Comparison of ENCODE assay signal across 11 cellular contexts in genomic region chr19:640156-640548, GRCh38. TPM values are rescaled to one million over a fixed set of nuclear protein-coding genes. Genes with fewer than 3 reads are reported as not detected.
A peak's percentile ranks its signal among the peaks of the same experiment; 100 is the strongest.
DNase-seq lines count a peak whose midpoint lies in the region; ATAC-seq, FAIRE-seq and TF ChIP-seq lines count a peak whose summit lies in the region.
"Had no signal": no experiment of that assay in that cellular context is flagged by ENCODE, and none has a peak within 500 bp of the region (broad histone marks: within the 10 kb centered on the region; RNA-seq: fewer than 3 reads in every experiment).

No MANE protein-coding gene starts in this region.

- no peaks in the 10 kb centered on the region for H3K9me3 Mint-ChIP-seq in stimulated activated naive B cell treated with anti-CD40 and anti-IgM and Interleukin-4, amounts not matched to agents 10 μg/mL and 1 μg/mL and 100 μg/mL, for 72 hours
- H3K9me3 Mint-ChIP-seq: activated CD4-positive, alpha-beta memory T cell treated with anti-CD3 and anti-CD28 coated beads for 36 hours had no signal

- H3K9me3 ChIP-seq in Peyer's patch: no peaks in the 10 kb centered on the region
- no peaks in the 10 kb centered on the region for H3K9me3 ChIP-seq in right cardiac atrium (ENCODE audit: control insufficient read depth, low read length)

- H3K4me3 ChIP-seq in Peyer's patch (peak overlapping the region; percentile 40 to 64 (median 56)), right cardiac atrium (ENCODE audit: low read length) (peak overlapping the region; percentile 28)

- TF ChIP-seq POLR2A in Peyer's patch (IDR thresholded peaks at IDR 0.05): no peak

- H3K4me1 ChIP-seq in Peyer's patch (peaks cover 0 to 21% (median 5%) of the 10 kb centered on the region in 4 donors), right cardiac atrium (ENCODE audit: control insufficient read depth, insufficient read depth, low read length) (peaks cover 3% of the 10 kb centered on the region)

- FAIRE-seq in D721Med (lab: Jason Lieb, UNC): no peak

- no peak for TF ChIP-seq CTCF in Peyer's patch (IDR thresholded peaks at IDR 0.05)
- TF ChIP-seq CTCF in D721Med (IDR thresholded peaks at IDR 0.05; ENCODE audit: insufficient read depth, missing control alignments): no peak

- DNase-seq in Peyer's patch (no peak), right cardiac atrium (peak in 1 of 3 donors; percentile 66), D721Med (ENCODE audit: insufficient read length, low spot score) (no peak), sciatic nerve (ENCODE audit: low spot score) (no peak), ecto neural progenitor cell (ENCODE audit: low spot score) (no peak)
- no peak for DNase-seq in stimulated activated naive B cell treated with anti-CD40 and anti-IgM and Interleukin-4, amounts not matched to agents 10 μg/mL and 1 μg/mL and 100 μg/mL, for 72 hours
- DNase-seq in activated CD8-positive, alpha-beta memory T cell treated with anti-CD3 and anti-CD28 coated beads, Interleukin-2, amount 50 U/mL, for 4 hours: no peak

- H3K4me1 Mint-ChIP-seq in stimulated activated naive B cell treated with anti-CD40 and anti-IgM and Interleukin-4, amounts not matched to agents 10 μg/mL and 1 μg/mL and 100 μg/mL, for 72 hours: peaks cover 13 to 24% of the 10 kb centered on the region in 2 donors

- H3K36me3 ChIP-seq in Peyer's patch: peaks cover 0 to 6% (median 0%) of the 10 kb centered on the region in 3 donors

- H3K36me3 Mint-ChIP-seq in stimulated activated naive B cell treated with anti-CD40 and anti-IgM and Interleukin-4, amounts not matched to agents 10 μg/mL and 1 μg/mL and 100 μg/mL, for 72 hours: peaks cover 12 to 21% of the 10 kb centered on the region in 2 donors
- H3K36me3 Mint-ChIP-seq: activated CD4-positive, alpha-beta memory T cell treated with anti-CD3 and anti-CD28 coated beads for 36 hours had no signal

- no peaks in the 10 kb centered on the region for H3K27me3 Mint-ChIP-seq in stimulated activated naive B cell treated with anti-CD40 and anti-IgM and Interleukin-4, amounts not matched to agents 10 μg/mL and 1 μg/mL and 100 μg/mL, for 72 hours
- H3K27me3 Mint-ChIP-seq: activated CD4-positive, alpha-beta memory T cell treated with anti-CD3 and anti-CD28 coated beads for 36 hours had no signal

- H3K27ac Mint-ChIP-seq in stimulated activated naive B cell treated with anti-CD40 and anti-IgM and Interleukin-4, amounts not matched to agents 10 μg/mL and 1 μg/mL and 100 μg/mL, for 72 hours: peak overlapping the region; percentile 10
- H3K27ac Mint-ChIP-seq: activated CD4-positive, alpha-beta memory T cell treated with anti-CD3 and anti-CD28 coated beads for 36 hours had no signal

- H3K27ac ChIP-seq in Peyer's patch (peak overlapping the region in 1 of 4 donors; percentile 52), right cardiac atrium (ENCODE audit: low read length) (no peak overlapping the region)

- peak overlapping the region in 1 of 2 donors; percentile 61 for H3K4me3 Mint-ChIP-seq in stimulated activated naive B cell treated with anti-CD40 and anti-IgM and Interleukin-4, amounts not matched to agents 10 μg/mL and 1 μg/mL and 100 μg/mL, for 72 hours

- ATAC-seq in GM19025 (IDR thresholded peaks at IDR 0.05; ENCODE audit: low read depth, unreplicated experiment) (peak; percentile 9), right cardiac atrium (no peak), sciatic nerve (no peak)
- ATAC-seq in stimulated activated naive B cell treated with anti-CD40 and anti-IgM and Interleukin-4, amounts not matched to agents 10 μg/mL and 1 μg/mL and 100 μg/mL, for 72 hours (replicated peaks): peak in 1 of 2 donors; percentile 0

- no peaks in the 10 kb centered on the region for H3K27me3 ChIP-seq in Peyer's patch
- H3K27me3 ChIP-seq in right cardiac atrium (ENCODE audit: control insufficient read depth, insufficient read depth): no peaks in the 10 kb centered on the region

- intact Hi-C loops in right cardiac atrium (cut with DNase I): no loop called here
- intact Hi-C loops in sciatic nerve (cut with DNase I): no loop called here

- 52% methylated on average over 25 of the region's 25 CpGs for WGBS in right cardiac atrium

RNA-seq across cellular contexts. Expression of gene FGF22, which starts 0.5 kb away (rescaled TPM):
- total RNA-seq in Peyer's patch (not detected), right cardiac atrium (under 1 TPM in 3 of 4 donors, not detected in 1; 0.15 to 0.34 (median 0.17) TPM), sciatic nerve (3.2 TPM)
- polyA plus RNA-seq in right cardiac atrium: 0.23 TPM
- total RNA-seq: Daoy, LHCN-M2 had no signal

RNA-seq across cellular contexts. Expression of gene POLRMT, which starts 6.8 kb away (rescaled TPM):
- 100 to 1,000 TPM in 1 of 4 donors, 10 to 100 TPM in 3; 33.8 to 119 (median 70.5) TPM for total RNA-seq in Peyer's patch
- total RNA-seq in right cardiac atrium: 10 to 100 TPM; 36.1 to 46.4 (median 45.1) TPM
- 36.8 TPM for polyA plus RNA-seq in right cardiac atrium
- 36.1 TPM for total RNA-seq in sciatic nerve

RNA-seq across cellular contexts. Expression of gene RNF126, which starts 22.9 kb away (rescaled TPM):
- total RNA-seq in Peyer's patch (100 to 1,000 TPM in 3 of 4 donors, 10 to 100 TPM in 1; 83.3 to 119 (median 115) TPM), right cardiac atrium (10 to 100 TPM; 21.7 to 37.6 (median 28.0) TPM), sciatic nerve (33.1 TPM)
- polyA plus RNA-seq in right cardiac atrium: 24.5 TPM

RNA-seq across cellular contexts. Expression of gene FSTL3, which starts 36.0 kb away (rescaled TPM):
- total RNA-seq in Peyer's patch: 10 to 100 TPM; 13.8 to 94.9 (median 34.9) TPM
- total RNA-seq in right cardiac atrium: 100 to 1,000 TPM in 1 of 4 donors, 10 to 100 TPM in 3; 47.1 to 110 (median 61.9) TPM
- polyA plus RNA-seq in right cardiac atrium: 64.1 TPM
- total RNA-seq in sciatic nerve: 108 TPM

RNA-seq across cellular contexts. Expression of gene HCN2, which starts 50.5 kb away (rescaled TPM):
- total RNA-seq in Peyer's patch: not detected
- 10 to 100 TPM; 15.8 to 24.7 (median 21.7) TPM for total RNA-seq in right cardiac atrium
- 19.3 TPM for polyA plus RNA-seq in right cardiac atrium
- 0.27 TPM for total RNA-seq in sciatic nerve
